ENCODE assay signal across 9 cellular contexts in genomic region chr6:88492824-88493223, GRCh38.
A peak's percentile ranks its signal among the peaks of the same experiment; 100 is the strongest.
DNase-seq lines count a peak whose midpoint lies in the region; TF ChIP-seq lines count a peak whose summit lies in the region.
"Had no signal": no experiment of that assay in that cellular context is flagged by ENCODE, and none has a peak within 500 bp of the region (broad histone marks: within the 10 kb centered on the region; RNA-seq: fewer than 3 reads in every experiment).

No MANE protein-coding gene starts in this region.

- H3K4me1 ChIP-seq in A673 (ENCODE audit: insufficient read depth, low read length, poor library complexity, severe bottlenecking), result no peaks in the 10 kb centered on the region

- H3K27me3 ChIP-seq in A673 (replicated peaks; ENCODE audit: insufficient read depth, low read depth, low read length, poor library complexity), result no peaks in the 10 kb centered on the region

- no peak overlapping the region for H3K4me3 ChIP-seq in A673 (ENCODE audit: low read depth, low read length, poor library complexity, severe bottlenecking)
- H3K4me3 ChIP-seq in GM12875 (ENCODE audit: low read depth, low read length), result no peak overlapping the region

- no peaks in the 10 kb centered on the region for H3K36me3 ChIP-seq in A673 (ENCODE audit: insufficient read depth, low read length, poor library complexity, severe bottlenecking)

- CTCF ChIA-PET in A673 (lab: Charles Lee), result interaction anchor here (0.6 to 1.1 kb wide), 2 partner anchors 273 to 1426 kb away, joined by 3 read pairs; no protein-coding TSS in a partner anchor

- intact Hi-C loops in A673 (cut with micrococcal nuclease; ENCODE audit: unreplicated experiment), result loop anchor here (10.0 kb wide), 1 partner anchor 372 kb away; no protein-coding TSS in a partner anchor

- DNase-seq in A673 (ENCODE audit: low spot score) (peak; percentile 19), SHP77 treated with DMSO at 0.1 percent for 48 hours (lab: John Stamatoyannopoulos, UW) (peak; percentile 9), glomerular visceral epithelial cell (ENCODE audit: extremely low spot score) (peak; percentile 17), NCI-H524 treated with DMSO at 0.1 percent for 48 hours (lab: John Stamatoyannopoulos, UW) (no peak), pons (ENCODE audit: low spot score) (no peak), NCI-H2081 treated with DMSO at 0.1 percent for 48 hours (lab: John Stamatoyannopoulos, UW) (no peak)
- no peak for DNase-seq in activated CD4-positive, alpha-beta T cell treated with anti-CD3 and anti-CD28 coated beads, Interleukin-2, amount 50 U/mL, for 48 hours
- DNase-seq: activated B cell treated with CpG ODN at 0.5 μM for 24 hours had no signal

- no TSS peak for BruUV-seq in A673 (replicated peaks; lab: Mats Ljungman, UMichigan)

- TF ChIP-seq CTCF in A673 (conservative IDR thresholded peaks at IDR 0.05; ENCODE audit: low read depth, low read length) (peak; percentile 54), GM12875 (IDR thresholded peaks at IDR 0.05; ENCODE audit: borderline replicate concordance, insufficient read depth, low read depth, low read length) (peak; percentile 20; the same call in 1 of the 2 replicates)

- no peaks in the 10 kb centered on the region for H3K9me3 ChIP-seq in A673 (ENCODE audit: low read depth, low read length, poor library complexity, severe bottlenecking)

- POLR2A ChIA-PET in A673 (lab: Charles Lee; ENCODE audit: low non-redundant PET), result no interaction called here

- H3K27ac ChIP-seq in A673 (ENCODE audit: low read depth, low read length, poor library complexity, severe bottlenecking), result no peak overlapping the region

Comparison
In these comparisons a context has a peak if more than half of its experiments do, and no peak if none do; other contexts are left out.
1. DNase-seq: peak in A673 (single experiment), SHP77 treated with DMSO at 0.1 percent for 48 hours (single experiment) and glomerular visceral epithelial cell (single experiment); none in NCI-H524 treated with DMSO at 0.1 percent for 48 hours (single experiment), pons (single experiment), activated CD4-positive, alpha-beta T cell treated with anti-CD3 and anti-CD28 coated beads, Interleukin-2, amount 50 U/mL, for 48 hours (0 of 2) and NCI-H2081 treated with DMSO at 0.1 percent for 48 hours (single experiment).